Comparison of ENCODE assay signal across 8 cellular contexts in genomic region chr17:81833160-81833920, GRCh38.
DNase-seq lines count a peak whose midpoint lies in the region; ATAC-seq and TF ChIP-seq lines count a peak whose summit lies in the region.

MCRIP1 (minus strand) TSS chr17:81833291; CDS start chr17:81824506, 8,785 bp downstream.

- POLR2A ChIA-PET in AG04449 (lab: Yijun Ruan, JAX), result interaction anchor here (0.5 to 1.5 kb wide), 8 partner anchors 9 to 129 kb away, joined by 3 to 6 read pairs (median 4); partner anchors contain the start of gene ARHGDIA

- CTCF ChIA-PET in AG04449 (lab: Yijun Ruan, JAX), result interaction anchor here (1.1 to 2.0 kb wide), 2 partner anchors 9 to 11 kb away, joined by 3 to 9 read pairs; no protein-coding TSS in a partner anchor

- no peak for TF ChIP-seq CTCF in AG04449 (IDR thresholded peaks at IDR 0.05; ENCODE audit: insufficient read depth, low read length, missing control alignments)

- H3K27ac Mint-ChIP-seq in central memory CD8-positive, alpha-beta T cell (ENCODE audit: low read depth), result peak within 1 kb of the TSS; percentile 85

- no peaks in the 10 kb centered on the region for H3K27me3 Mint-ChIP-seq in central memory CD8-positive, alpha-beta T cell

- peak; percentile 71 for ATAC-seq in GM19023 (IDR thresholded peaks at IDR 0.05; ENCODE audit: unreplicated experiment)
- ATAC-seq in HG03280 (IDR thresholded peaks at IDR 0.05; ENCODE audit: unreplicated experiment), result peak; percentile 81
- peak; percentile 76 to 79 for ATAC-seq in activated CD4-positive, CD25-positive, alpha-beta regulatory T cell treated with anti-CD3 and anti-CD28 coated beads, Interleukin-2, amount 50 U/mL, for 24 hours
- ATAC-seq in central memory CD8-positive, alpha-beta T cell (replicated peaks; ENCODE audit: extremely low read depth, poor library complexity, severe bottlenecking), result peak; percentile 69

- peak within 1 kb of the TSS; percentile 85 for H3K4me3 Mint-ChIP-seq in central memory CD8-positive, alpha-beta T cell

- H3K36me3 Mint-ChIP-seq in central memory CD8-positive, alpha-beta T cell (ENCODE audit: insufficient read depth), result peaks cover 6% of the 10 kb centered on the region

- peaks cover 27% of the 10 kb centered on the region for H3K4me1 Mint-ChIP-seq in central memory CD8-positive, alpha-beta T cell

- peak; percentile 38 for DNase-seq in AG04449 (ENCODE audit: low read depth, low spot score)
- peak; percentile 84 for DNase-seq in NCI-H446 treated with DMSO at 0.1 percent for 48 hours (lab: John Stamatoyannopoulos, UW)
- peak; percentile 84 to 86 for DNase-seq in central memory CD8-positive, alpha-beta T cell (ENCODE audit: low spot score in 2 of 2)
- DNase-seq in islet precursor cell, result peak; percentile 98
- DNase-seq in stimulated activated CD4-positive, alpha-beta T cell treated with anti-CD3 and anti-CD28 coated beads, Interleukin-12 subunit alpha, Interleukin-12 subunit beta, amount 100 ng/mL, for 4 hours, result peak; percentile 95

- peak within 1 kb of the TSS; percentile 85 for H3K4me3 ChIP-seq in AG04449 (ENCODE audit: low read depth, low read length)

- H3K9me3 Mint-ChIP-seq in central memory CD8-positive, alpha-beta T cell, result no peaks in the 10 kb centered on the region

Comparison
In these comparisons a context has a peak if more than half of its experiments do, and no peak if none do; other contexts are left out.
1. Peak in every context shown above with its lines: DNase-seq, ATAC-seq and H3K4me3 ChIP-seq.
2. DNase-seq: peak in every context shown above with its lines; median percentile 98 in islet precursor cell; 95 in stimulated activated CD4-positive, alpha-beta T cell treated with anti-CD3 and anti-CD28 coated beads, Interleukin-12 subunit alpha, Interleukin-12 subunit beta, amount 100 ng/mL, for 4 hours; 85 in central memory CD8-positive, alpha-beta T cell; 84 in NCI-H446 treated with DMSO at 0.1 percent for 48 hours; 38 in AG04449.